In the genomic region with DNA sequence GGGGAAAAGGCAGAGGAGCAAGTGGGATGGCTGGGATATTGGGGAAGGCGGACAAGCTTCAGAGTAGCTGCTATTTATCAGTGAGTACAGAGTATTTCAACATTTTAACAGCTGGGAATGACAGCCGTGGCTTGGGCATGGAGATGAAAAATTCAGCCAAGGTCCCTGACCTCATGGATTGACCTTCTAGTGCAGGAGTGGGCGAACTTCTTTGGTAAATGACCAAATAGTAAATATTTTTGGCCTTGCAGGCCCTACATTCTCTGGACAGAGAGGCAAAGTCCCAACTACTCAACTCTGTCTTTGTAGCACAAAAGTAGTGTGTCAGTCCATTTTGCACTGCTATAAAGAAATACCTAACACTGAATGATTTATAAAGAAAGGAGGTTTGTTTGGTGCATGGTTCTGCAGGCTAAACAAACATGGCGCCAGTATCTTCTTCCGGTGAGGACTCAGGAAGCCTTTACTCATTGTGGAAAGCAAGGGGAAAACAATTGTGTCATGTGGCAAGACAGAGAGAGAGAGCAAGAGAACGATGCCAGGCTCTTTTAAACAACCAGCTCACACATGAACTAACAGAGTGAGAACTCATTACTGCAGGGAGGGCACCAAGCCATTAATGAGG, we compare ENCODE assay signal across 2 cellular contexts.
A peak's percentile ranks its signal among the peaks of the same experiment; 100 is the strongest.
TF ChIP-seq lines count a peak whose summit lies in the region.

No MANE protein-coding gene starts in this region.

TF ChIP-seq in H1, 55 proteins besides CTCF, POLR2A, EP300 and RAD21:
- TF ChIP-seq POU5F1 (IDR thresholded peaks at IDR 0.05; ENCODE audit: low read depth, low read length): no peak
- TF ChIP-seq CHD1 (IDR thresholded peaks at IDR 0.05; ENCODE audit: low read depth, low read length): no peak
- no peak for TF ChIP-seq BCL11A (IDR thresholded peaks at IDR 0.05; ENCODE audit: low read depth in 2 of 2, low read length in 2 of 2)

TF ChIP-seq in liver, 16 proteins besides CTCF, POLR2A, EP300 and RAD21:
- TF ChIP-seq NR2F2 (IDR thresholded peaks at IDR 0.05): no peak
- peak in 1 of 2 donors; percentile 40 for TF ChIP-seq JUND (IDR thresholded peaks at IDR 0.05)
- peak; percentile 33 for TF ChIP-seq FOXA1 (IDR thresholded peaks at IDR 0.05)
- TF ChIP-seq HNF4G (IDR thresholded peaks at IDR 0.05): no peak
- peak; percentile 53 to 87 for TF ChIP-seq EGR1 (IDR thresholded peaks at IDR 0.05; ENCODE audit: low read depth in 2 of 2)
- TF ChIP-seq, protein P1, sequence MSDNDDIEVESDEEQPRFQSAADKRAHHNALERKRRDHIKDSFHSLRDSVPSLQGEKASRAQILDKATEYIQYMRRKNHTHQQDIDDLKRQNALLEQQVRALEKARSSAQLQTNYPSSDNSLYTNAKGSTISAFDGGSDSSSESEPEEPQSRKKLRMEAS (IDR thresholded peaks at IDR 0.05): peak; percentile 58
- no peak for TF ChIP-seq TAF1 (conservative IDR thresholded peaks at IDR 0.05)
- no peak for TF ChIP-seq FOXA2 (IDR thresholded peaks at IDR 0.05)
- peak; percentile 78 for TF ChIP-seq YY1 (IDR thresholded peaks at IDR 0.05)
- TF ChIP-seq, protein P2, sequence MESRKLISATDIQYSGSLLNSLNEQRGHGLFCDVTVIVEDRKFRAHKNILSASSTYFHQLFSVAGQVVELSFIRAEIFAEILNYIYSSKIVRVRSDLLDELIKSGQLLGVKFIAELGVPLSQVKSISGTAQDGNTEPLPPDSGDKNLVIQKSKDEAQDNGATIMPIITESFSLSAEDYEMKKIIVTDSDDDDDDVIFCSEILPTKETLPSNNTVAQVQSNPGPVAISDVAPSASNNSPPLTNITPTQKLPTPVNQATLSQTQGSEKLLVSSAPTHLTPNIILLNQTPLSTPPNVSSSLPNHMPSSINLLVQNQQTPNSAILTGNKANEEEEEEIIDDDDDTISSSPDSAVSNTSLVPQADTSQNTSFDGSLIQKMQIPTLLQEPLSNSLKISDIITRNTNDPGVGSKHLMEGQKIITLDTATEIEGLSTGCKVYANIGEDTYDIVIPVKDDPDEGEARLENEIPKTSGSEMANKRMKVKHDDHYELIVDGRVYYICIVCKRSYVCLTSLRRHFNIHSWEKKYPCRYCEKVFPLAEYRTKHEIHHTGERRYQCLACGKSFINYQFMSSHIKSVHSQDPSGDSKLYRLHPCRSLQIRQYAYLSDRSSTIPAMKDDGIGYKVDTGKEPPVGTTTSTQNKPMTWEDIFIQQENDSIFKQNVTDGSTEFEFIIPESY (IDR thresholded peaks at IDR 0.05): no peak
- TF ChIP-seq HNF4A (conservative IDR thresholded peaks at IDR 0.05): peak; percentile 83 to 89
- TF ChIP-seq SP1 (IDR thresholded peaks at IDR 0.05): peak; percentile 73
- TF ChIP-seq, protein P3, sequence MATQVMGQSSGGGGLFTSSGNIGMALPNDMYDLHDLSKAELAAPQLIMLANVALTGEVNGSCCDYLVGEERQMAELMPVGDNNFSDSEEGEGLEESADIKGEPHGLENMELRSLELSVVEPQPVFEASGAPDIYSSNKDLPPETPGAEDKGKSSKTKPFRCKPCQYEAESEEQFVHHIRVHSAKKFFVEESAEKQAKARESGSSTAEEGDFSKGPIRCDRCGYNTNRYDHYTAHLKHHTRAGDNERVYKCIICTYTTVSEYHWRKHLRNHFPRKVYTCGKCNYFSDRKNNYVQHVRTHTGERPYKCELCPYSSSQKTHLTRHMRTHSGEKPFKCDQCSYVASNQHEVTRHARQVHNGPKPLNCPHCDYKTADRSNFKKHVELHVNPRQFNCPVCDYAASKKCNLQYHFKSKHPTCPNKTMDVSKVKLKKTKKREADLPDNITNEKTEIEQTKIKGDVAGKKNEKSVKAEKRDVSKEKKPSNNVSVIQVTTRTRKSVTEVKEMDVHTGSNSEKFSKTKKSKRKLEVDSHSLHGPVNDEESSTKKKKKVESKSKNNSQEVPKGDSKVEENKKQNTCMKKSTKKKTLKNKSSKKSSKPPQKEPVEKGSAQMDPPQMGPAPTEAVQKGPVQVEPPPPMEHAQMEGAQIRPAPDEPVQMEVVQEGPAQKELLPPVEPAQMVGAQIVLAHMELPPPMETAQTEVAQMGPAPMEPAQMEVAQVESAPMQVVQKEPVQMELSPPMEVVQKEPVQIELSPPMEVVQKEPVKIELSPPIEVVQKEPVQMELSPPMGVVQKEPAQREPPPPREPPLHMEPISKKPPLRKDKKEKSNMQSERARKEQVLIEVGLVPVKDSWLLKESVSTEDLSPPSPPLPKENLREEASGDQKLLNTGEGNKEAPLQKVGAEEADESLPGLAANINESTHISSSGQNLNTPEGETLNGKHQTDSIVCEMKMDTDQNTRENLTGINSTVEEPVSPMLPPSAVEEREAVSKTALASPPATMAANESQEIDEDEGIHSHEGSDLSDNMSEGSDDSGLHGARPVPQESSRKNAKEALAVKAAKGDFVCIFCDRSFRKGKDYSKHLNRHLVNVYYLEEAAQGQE (IDR thresholded peaks at IDR 0.05): peak; percentile 47
- TF ChIP-seq, protein P4, sequence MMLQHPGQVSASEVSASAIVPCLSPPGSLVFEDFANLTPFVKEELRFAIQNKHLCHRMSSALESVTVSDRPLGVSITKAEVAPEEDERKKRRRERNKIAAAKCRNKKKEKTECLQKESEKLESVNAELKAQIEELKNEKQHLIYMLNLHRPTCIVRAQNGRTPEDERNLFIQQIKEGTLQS (IDR thresholded peaks at IDR 0.05): no peak
- TF ChIP-seq GABPA (IDR thresholded peaks at IDR 0.05 in 1 of 2, conservative IDR thresholded peaks at IDR 0.05 in 1 of 2): peak in 1 of 2 donors; percentile 52
- peak; percentile 68 to 90 for TF ChIP-seq RXRA (IDR thresholded peaks at IDR 0.05)
